In the genomic region with DNA sequence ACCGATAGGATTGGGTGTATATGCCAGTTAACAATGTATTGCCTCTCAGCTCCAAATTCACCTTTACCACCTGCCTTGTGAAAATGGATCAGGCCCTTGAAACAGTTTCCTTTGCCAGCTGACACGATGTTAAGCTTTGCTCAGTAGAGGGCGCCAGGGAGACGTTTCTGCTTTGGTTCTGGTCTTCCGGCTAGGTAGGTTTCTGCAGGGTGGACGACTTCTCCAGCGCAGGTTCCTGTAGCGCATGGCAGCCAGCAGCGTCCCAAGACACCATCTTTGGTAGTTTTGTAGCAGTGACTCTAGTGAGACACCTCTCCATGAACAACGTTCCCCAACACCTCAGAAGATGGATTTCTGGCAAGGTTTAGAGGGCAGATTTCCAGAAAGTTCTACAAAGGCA, we compare ENCODE assay signal across 8 cellular contexts. TPM values are rescaled to one million over a fixed set of nuclear protein-coding genes. Genes with fewer than 3 reads are reported as not detected.
DNase-seq lines count a peak whose midpoint lies in the region; ATAC-seq, FAIRE-seq and TF ChIP-seq lines count a peak whose summit lies in the region.

No MANE protein-coding gene starts in this region.

- FAIRE-seq in urothelium cell line (lab: Jason Lieb, UNC), result no peak

- no peaks in the 10 kb centered on the region for H3K79me2 ChIP-seq in OCI-LY7 (ENCODE audit: insufficient read depth, low read depth, low read length)

- H2AFZ ChIP-seq in OCI-LY7 (ENCODE audit: low read length), result no peak overlapping the region

- H3K4me2 ChIP-seq in OCI-LY7 (ENCODE audit: low read length), result no peak overlapping the region

- no peaks in the 10 kb centered on the region for H4K20me1 ChIP-seq in OCI-LY7 (ENCODE audit: insufficient read depth, low read length)

- no peak overlapping the region for H3K4me3 ChIP-seq in AG09309 (ENCODE audit: control insufficient read depth, low read depth, low read length)
- no peak overlapping the region for H3K4me3 ChIP-seq in OCI-LY7 (ENCODE audit: low read depth, low read length, poor library complexity, severe bottlenecking)
- no peak overlapping the region for H3K4me3 ChIP-seq in fibroblast of pulmonary artery (replicated peaks; ENCODE audit: low read depth, low read length)

- no peaks in the 10 kb centered on the region for H3K4me1 ChIP-seq in OCI-LY7 (ENCODE audit: insufficient read depth, low read length, poor library complexity, severe bottlenecking)

- DNase-seq in AG09309 (ENCODE audit: low read depth), result no peak
- peak; percentile 22 for DNase-seq in ELR (ENCODE audit: low read depth)
- DNase-seq in OCI-LY7 (ENCODE audit: low spot score), result peak; percentile 38
- no peak for DNase-seq in fibroblast of pulmonary artery (ENCODE audit: low read depth)
- no peak for DNase-seq in urothelium cell line (ENCODE audit: low spot score)
- DNase-seq in activated CD4-positive, CD25-positive, alpha-beta regulatory T cell (lab: John Stamatoyannopoulos, UW), result no peak

- TF ChIP-seq CTCF in AG09309 (IDR thresholded peaks at IDR 0.05; ENCODE audit: control insufficient read depth, insufficient read depth, low read depth, low read length, missing control alignments) (peak; percentile 25), OCI-LY7 (conservative IDR thresholded peaks at IDR 0.05; ENCODE audit: low read length) (peak; percentile 80), fibroblast of pulmonary artery (IDR thresholded peaks at IDR 0.05; ENCODE audit: low read length, missing control alignments) (peak; percentile 23)

- no TSS peak for BruUV-seq in OCI-LY7 (replicated peaks; lab: Mats Ljungman, UMichigan)

- ATAC-seq in HG03135 (IDR thresholded peaks at IDR 0.05; ENCODE audit: unreplicated experiment), result no peak
- no peak for ATAC-seq in HG03378 (IDR thresholded peaks at IDR 0.05; ENCODE audit: unreplicated experiment)

- no peaks in the 10 kb centered on the region for H3K9me2 ChIP-seq in OCI-LY7 (ENCODE audit: insufficient read depth, low read length)

- H3K9me3 ChIP-seq in OCI-LY7 (ENCODE audit: low read length), result no peaks in the 10 kb centered on the region

- no peak overlapping the region for H3K27ac ChIP-seq in OCI-LY7 (ENCODE audit: low read depth, low read length, poor library complexity, severe bottlenecking)

- POLR2A ChIA-PET in OCI-LY7 (lab: Charles Lee), result interaction anchor here (1.2 kb wide), 1 partner anchor 9 kb away, joined by 3 read pairs; no protein-coding TSS in a partner anchor

- H3K36me3 ChIP-seq in OCI-LY7 (ENCODE audit: insufficient read depth, low read length), result no peaks in the 10 kb centered on the region

- CTCF ChIA-PET in OCI-LY7 (lab: Charles Lee; ENCODE audit: unreplicated experiment), result no interaction called here

- intact Hi-C loops in OCI-LY7 (cut with micrococcal nuclease; ENCODE audit: unreplicated experiment), result no loop called here

RNA-seq across cellular contexts. Expression of a gene that starts 24.0 kb away (rescaled TPM):
- total RNA-seq in OCI-LY7 (2014; rRNA removed; shearing (Covaris generic)), result 1.9 and 6.1 TPM in 2 replicates
- total RNA-seq in OCI-LY7 (2022), result 9.3 and 9.9 TPM in 2 replicates

RNA-seq across cellular contexts. Expression of a gene that starts 32.2 kb away (rescaled TPM):
- total RNA-seq in OCI-LY7 (2014; rRNA removed; shearing (Covaris generic)), result 14.0 and 20.4 TPM in 2 replicates
- total RNA-seq in OCI-LY7 (2022), result 72.7 and 76.2 TPM in 2 replicates

Comparison
In these comparisons a context has a peak if more than half of its experiments do, and no peak if none do; other contexts are left out.
1. DNase-seq: peak in ELR (single experiment) and OCI-LY7 (single experiment); none in AG09309 (single experiment), fibroblast of pulmonary artery (single experiment), urothelium cell line (single experiment) and activated CD4-positive, CD25-positive, alpha-beta regulatory T cell (0 of 4).
2. CTCF ChIP-seq: peak in every context shown above with its lines; median percentile 80 in OCI-LY7; 25 in AG09309; 23 in fibroblast of pulmonary artery.